Comparison of ENCODE assay signal across 8 cellular contexts in the genomic region with DNA sequence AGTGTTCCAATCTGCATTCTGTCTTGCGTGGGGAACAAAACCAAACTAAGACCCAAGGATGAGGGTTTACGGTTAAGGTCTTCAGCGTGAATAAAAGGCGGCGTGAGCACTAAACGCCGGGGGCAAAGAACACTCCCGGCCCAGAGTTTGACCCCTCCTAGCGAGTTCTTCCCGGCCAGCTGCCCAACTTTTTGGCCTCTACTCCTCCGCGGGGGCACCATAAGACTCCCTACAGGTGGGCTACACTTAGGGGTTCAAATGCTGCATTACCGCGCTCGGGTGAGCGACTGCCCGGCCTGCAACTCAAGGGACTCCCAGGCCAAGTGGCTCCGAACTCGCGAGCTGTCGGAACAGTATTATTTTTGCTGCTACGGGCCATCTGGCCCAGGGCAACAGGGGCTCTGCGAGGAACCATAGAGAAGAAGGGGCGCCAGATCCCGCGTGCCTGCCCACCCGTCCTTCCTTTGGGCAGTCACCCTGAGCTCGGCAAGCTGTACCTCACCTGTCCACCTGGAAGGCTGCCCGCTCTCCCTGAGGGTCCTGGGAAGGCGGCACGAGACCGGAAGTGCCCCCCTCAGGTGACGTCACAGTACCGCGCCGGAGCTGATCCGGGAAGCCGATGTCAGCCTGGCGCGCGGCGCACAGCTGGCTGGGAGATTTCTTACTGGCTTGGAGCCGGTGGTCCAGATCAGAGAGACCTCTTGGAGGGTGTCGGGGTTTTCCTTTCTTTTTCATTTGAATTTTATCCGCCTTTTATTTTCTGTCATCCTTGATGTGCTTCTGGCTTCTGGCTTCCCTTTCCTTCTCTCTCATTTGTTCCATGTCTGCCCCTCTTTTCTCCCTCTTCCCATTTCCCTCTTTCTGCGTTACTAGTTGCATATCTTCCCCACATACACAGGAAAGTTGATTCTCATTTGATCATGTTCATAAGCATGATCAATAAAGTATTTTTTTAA. TPM values are rescaled to one million over a fixed set of nuclear protein-coding genes. Genes with fewer than 3 reads are reported as not detected.
DNase-seq lines count a peak whose midpoint lies in the region; ATAC-seq and TF ChIP-seq lines count a peak whose summit lies in the region.

Gene LDAH, minus strand, starts transcription at position 567 of the 956 bp plus-strand sequence. CDS start 21,638 bp downstream, outside the sequence.

- peaks cover 15 to 19% (median 18%) of the 10 kb centered on the region in 3 donors for H3K4me1 Mint-ChIP-seq in IgD-negative memory B cell
- peaks cover 30% of the 10 kb centered on the region for H3K4me1 Mint-ChIP-seq in activated T-cell treated with anti-CD3 and anti-CD28 coated beads, Interleukin-2, amount 50 U/mL, for 24 hours (ENCODE audit: low read depth)

- no peaks in the 10 kb centered on the region for H3K27me3 Mint-ChIP-seq in IgD-negative memory B cell
- no peaks in the 10 kb centered on the region for H3K27me3 Mint-ChIP-seq in activated T-cell treated with anti-CD3 and anti-CD28 coated beads, Interleukin-2, amount 50 U/mL, for 24 hours

- DNase-seq in DMS153 (lab: John Stamatoyannopoulos, UW) = peak; percentile 84
- DNase-seq in activated T-cell treated with anti-CD3 and anti-CD28 coated beads, Interleukin-2, amount 50 U/mL, for 24 hours = peak; percentile 91
- peak; percentile 93 for DNase-seq in stimulated activated CD8-positive, alpha-beta memory T cell treated with anti-CD3 and anti-CD28 coated beads, Interleukin-4, amount 100 ng/mL, for 48 hours

- H3K9me3 Mint-ChIP-seq in IgD-negative memory B cell = no peaks in the 10 kb centered on the region
- H3K9me3 Mint-ChIP-seq in activated T-cell treated with anti-CD3 and anti-CD28 coated beads, Interleukin-2, amount 50 U/mL, for 24 hours = peaks cover 1% of the 10 kb centered on the region

- peaks cover 2% of the 10 kb centered on the region for H3K36me3 Mint-ChIP-seq in IgD-negative memory B cell
- peaks cover 27% of the 10 kb centered on the region for H3K36me3 Mint-ChIP-seq in activated T-cell treated with anti-CD3 and anti-CD28 coated beads, Interleukin-2, amount 50 U/mL, for 24 hours (ENCODE audit: low read depth)

- ATAC-seq in GM21576 (IDR thresholded peaks at IDR 0.05; ENCODE audit: unreplicated experiment) = peak; percentile 94

- WGBS in esophagus, 2 donors = 1% methylated on average over 45 to 46 of the region's 46 CpGs

- peak within 1 kb of the TSS; percentile 88 to 91 for H3K4me3 ChIP-seq in esophagus (ENCODE audit: low read depth in 1 of 2, low read length in 2 of 2)
- peak within 1 kb of the TSS; percentile 99 for H3K4me3 ChIP-seq in mucosa of stomach (ENCODE audit: low read length)

- H3K4me1 ChIP-seq in esophagus (ENCODE audit: control insufficient read depth in 2 of 2, insufficient read depth in 2 of 2, low read length in 1 of 2) (no peaks in the 10 kb centered on the region), mucosa of stomach (ENCODE audit: control insufficient read depth, insufficient read depth, low read length) (no peaks in the 10 kb centered on the region)

- no peaks in the 10 kb centered on the region for H3K36me3 ChIP-seq in esophagus (ENCODE audit: control insufficient read depth in 2 of 2, insufficient read depth in 2 of 2, low read length in 1 of 2)
- H3K36me3 ChIP-seq in mucosa of stomach (ENCODE audit: control insufficient read depth, insufficient read depth, low read length) = no peaks in the 10 kb centered on the region

- H3K27me3 ChIP-seq in esophagus (ENCODE audit: control insufficient read depth in 1 of 2, insufficient read depth in 2 of 2, low read length in 2 of 2) = no peaks in the 10 kb centered on the region
- H3K27me3 ChIP-seq in mucosa of stomach (ENCODE audit: control insufficient read depth, insufficient read depth, low read length) = peaks cover 4% of the 10 kb centered on the region

- no peaks in the 10 kb centered on the region for H3K9me3 ChIP-seq in esophagus (ENCODE audit: control insufficient read depth in 2 of 2, insufficient read depth in 1 of 2, low read depth in 1 of 2, low read length in 1 of 2)
- H3K9me3 ChIP-seq in mucosa of stomach (ENCODE audit: control insufficient read depth, low read length) = no peaks in the 10 kb centered on the region

- peak within 1 kb of the TSS; percentile 98 to 100 (median 99) for H3K4me3 Mint-ChIP-seq in IgD-negative memory B cell
- peak within 1 kb of the TSS; percentile 98 for H3K4me3 Mint-ChIP-seq in activated T-cell treated with anti-CD3 and anti-CD28 coated beads, Interleukin-2, amount 50 U/mL, for 24 hours

- peak within 1 kb of the TSS; percentile 92 to 94 for H3K27ac ChIP-seq in esophagus (ENCODE audit: low read depth in 2 of 2, low read length in 1 of 2)

- peak within 1 kb of the TSS; percentile 99 to 100 (median 100) for H3K27ac Mint-ChIP-seq in IgD-negative memory B cell
- H3K27ac Mint-ChIP-seq in activated T-cell treated with anti-CD3 and anti-CD28 coated beads, Interleukin-2, amount 50 U/mL, for 24 hours = peak within 1 kb of the TSS; percentile 99

- H3K9ac ChIP-seq in mucosa of stomach (ENCODE audit: low read length) = peak within 1 kb of the TSS; percentile 93

TF ChIP-seq in PFSK-1, 5 proteins besides CTCF, POLR2A, EP300 and RAD21:
- no peak for TF ChIP-seq REST (IDR thresholded peaks at IDR 0.05; ENCODE audit: insufficient read depth in 1 of 2, low read depth in 2 of 2, low read length in 2 of 2)
- TF ChIP-seq POLR2AphosphoS5 (IDR thresholded peaks at IDR 0.05; ENCODE audit: low read depth, low read length) = peak; percentile 96
- TF ChIP-seq TAF1 (IDR thresholded peaks at IDR 0.05; ENCODE audit: borderline replicate concordance, insufficient read depth, low read length) = peak; percentile 80; the same call in 1 of the 2 replicates
- TF ChIP-seq SIN3A (IDR thresholded peaks at IDR 0.05; ENCODE audit: borderline replicate concordance, insufficient read depth, low read length) = no peak
- TF ChIP-seq FOXP2 (optimal IDR thresholded peaks at IDR 0.05; ENCODE audit: borderline replicate concordance, extremely low read depth, extremely low read length, insufficient read depth) = peak; percentile 84
TF ChIP-seq in PFSK-1: peak in this region for 3.

RNA-seq across cellular contexts. Expression of gene LDAH, which starts in this region (rescaled TPM):
- 15.4 TPM for polyA plus RNA-seq in IgD-negative memory B cell
- 7.7 TPM for polyA plus RNA-seq in PFSK-1 (2012; ENCODE audit: insufficient read length, low read depth)
- polyA plus RNA-seq in esophagus = 1 to 10 TPM; 4.4 to 5.1 TPM

Comparison
In these comparisons a context has a peak if more than half of its experiments do, and no peak if none do; other contexts are left out.
1. Peak in every context shown above with its lines: DNase-seq, ATAC-seq, H3K4me3 ChIP-seq and H3K27ac ChIP-seq.